ENCODE assay signal across 20 cellular contexts in the genomic region with DNA sequence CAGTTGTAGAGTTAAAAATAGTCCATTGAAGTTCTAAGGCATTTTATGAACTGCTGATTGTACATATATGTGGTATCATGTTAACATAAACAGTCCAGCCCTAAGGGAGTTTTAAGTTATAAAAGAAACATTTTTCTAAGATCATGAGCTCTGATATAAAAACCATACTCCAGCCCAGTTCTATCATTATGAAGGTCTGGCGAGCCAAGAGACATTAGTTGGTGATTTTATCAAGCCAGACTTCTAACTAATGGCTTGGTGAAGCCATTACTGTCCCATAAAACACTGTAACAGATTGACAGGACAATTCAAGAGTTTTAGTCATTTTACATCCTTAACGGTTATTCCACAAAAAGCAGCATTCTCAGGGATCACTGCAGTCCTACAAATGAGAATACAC.
"Had no signal": no experiment of that assay in that cellular context is flagged by ENCODE, and none has a peak within 500 bp of the region (broad histone marks: within the 10 kb centered on the region; RNA-seq: fewer than 3 reads in every experiment).

No MANE protein-coding gene starts in this region.

- H3K27me3 ChIP-seq: gastroesophageal sphincter, right lobe of liver, vagina had no signal

- H3K27ac Mint-ChIP-seq: activated CD4-positive, alpha-beta memory T cell treated with anti-CD3 and anti-CD28 coated beads for 36 hours; activated naive CD4-positive, alpha-beta T cell treated with anti-CD3 and anti-CD28 coated beads for 36 hours; activated T-cell treated with anti-CD3 and anti-CD28 coated beads, Interleukin-2, amount 50 U/mL, for 72 hours had no signal

- DNase-seq: activated CD4-positive, alpha-beta memory T cell treated with anti-CD3 and anti-CD28 coated beads for 36 hours; activated CD4-positive, alpha-beta T cell treated with anti-CD3 and anti-CD28 coated beads for 48 hours; activated effector memory CD4-positive, alpha-beta T cell treated with Interleukin-2 at 50 U/mL for 16 hours; activated naive CD4-positive, alpha-beta T cell treated with anti-CD3 and anti-CD28 coated beads for 36 hours; activated T-cell treated with anti-CD3 and anti-CD28 coated beads, Interleukin-2, amount 50 U/mL, for 72 hours; aorta; effector memory CD4-positive, alpha-beta T cell; head of caudate nucleus; nucleus accumbens; right lobe of liver; stimulated activated CD4-positive, alpha-beta T cell treated with anti-CD3 and anti-CD28 coated beads, Interleukin-1b, Interleukin-23, amount 100 ng/mL, for 48 hours; stimulated activated CD8-positive, alpha-beta memory T cell treated with anti-CD3 and anti-CD28 coated beads, Interleukin-4, amount 100 ng/mL, for 48 hours; stimulated activated naive CD4-positive, alpha-beta T cell; T-helper 2 cell had no signal

- H3K27me3 Mint-ChIP-seq: activated CD4-positive, alpha-beta memory T cell treated with anti-CD3 and anti-CD28 coated beads for 36 hours; brain; type B pancreatic cell had no signal

- H3K9me3 ChIP-seq: gastroesophageal sphincter, right lobe of liver, thoracic aorta, vagina had no signal

- H3K4me3 ChIP-seq: gastroesophageal sphincter, right lobe of liver, skin epidermis, thoracic aorta, vagina had no signal

- H3K36me3 ChIP-seq: gastroesophageal sphincter, right lobe of liver, thoracic aorta, vagina had no signal

- H3K4me1 ChIP-seq: gastroesophageal sphincter, right lobe of liver had no signal

- H3K4me3 Mint-ChIP-seq: activated CD4-positive, alpha-beta memory T cell treated with anti-CD3 and anti-CD28 coated beads for 36 hours; activated naive CD4-positive, alpha-beta T cell treated with anti-CD3 and anti-CD28 coated beads for 36 hours; activated T-cell treated with anti-CD3 and anti-CD28 coated beads, Interleukin-2, amount 50 U/mL, for 72 hours; brain had no signal

- H3K27ac ChIP-seq: gastroesophageal sphincter, right lobe of liver, skin epidermis, thoracic aorta had no signal

- H3K36me3 Mint-ChIP-seq: activated CD4-positive, alpha-beta memory T cell treated with anti-CD3 and anti-CD28 coated beads for 36 hours; brain; type B pancreatic cell had no signal

- H3K9me3 Mint-ChIP-seq: activated CD4-positive, alpha-beta memory T cell treated with anti-CD3 and anti-CD28 coated beads for 36 hours; activated naive CD4-positive, alpha-beta T cell treated with anti-CD3 and anti-CD28 coated beads for 36 hours; activated T-cell treated with anti-CD3 and anti-CD28 coated beads, Interleukin-2, amount 50 U/mL, for 72 hours had no signal
